Comparison of ENCODE assay signal across 9 cellular contexts in genomic region chr4:7073526-7074390, GRCh38. TPM values are rescaled to one million over a fixed set of nuclear protein-coding genes. Genes with fewer than 3 reads are reported as not detected.
DNase-seq lines count a peak whose midpoint lies in the region; ATAC-seq and TF ChIP-seq lines count a peak whose summit lies in the region.
"Had no signal": no experiment of that assay in that cellular context is flagged by ENCODE, and none has a peak within 500 bp of the region (broad histone marks: within the 10 kb centered on the region; RNA-seq: fewer than 3 reads in every experiment).

No MANE protein-coding gene starts in this region.

- H3K4me3 Mint-ChIP-seq in endothelial cell (ENCODE audit: unreplicated experiment): no peak overlapping the region
- H3K4me3 Mint-ChIP-seq: activated naive CD8-positive, alpha-beta T cell had no signal

- ATAC-seq in GM21423 (IDR thresholded peaks at IDR 0.05; ENCODE audit: unreplicated experiment) (no peak), HG03565 (IDR thresholded peaks at IDR 0.05; ENCODE audit: unreplicated experiment) (no peak)

- no peaks in the 10 kb centered on the region for H3K36me3 Mint-ChIP-seq in endothelial cell (ENCODE audit: low read depth, unreplicated experiment)
- H3K36me3 Mint-ChIP-seq: activated naive CD8-positive, alpha-beta T cell had no signal

- no peak overlapping the region for H3K27ac Mint-ChIP-seq in endothelial cell (ENCODE audit: unreplicated experiment)
- H3K27ac Mint-ChIP-seq: activated naive CD8-positive, alpha-beta T cell had no signal

- peaks cover 1% of the 10 kb centered on the region for H3K4me1 Mint-ChIP-seq in endothelial cell (ENCODE audit: unreplicated experiment)

- H3K9me3 Mint-ChIP-seq in endothelial cell (ENCODE audit: unreplicated experiment): no peaks in the 10 kb centered on the region

- TF ChIP-seq CTCF in endothelial cell (IDR thresholded peaks at IDR 0.05; ENCODE audit: unreplicated experiment): no peak

- DNase-seq in COLO829 (ENCODE audit: low spot score) (peak; percentile 68), H4 (ENCODE audit: low spot score) (peak; percentile 69), NCI-H82 treated with DMSO at 0.1 percent for 48 hours (lab: John Stamatoyannopoulos, UW; ENCODE audit: unreplicated experiment) (peak; percentile 60), endothelial cell (ENCODE audit: low spot score) (peak; percentile 51), superior temporal gyrus (ENCODE audit: extremely low spot score) (peak; percentile 73)
- DNase-seq in activated effector memory CD4-positive, alpha-beta T cell treated with anti-CD3 and anti-CD28 coated beads, Interleukin-2, amount 50 U/mL, for 16 hours: no peak

- H3K27me3 Mint-ChIP-seq in endothelial cell (ENCODE audit: unreplicated experiment): peaks cover 3% of the 10 kb centered on the region
- H3K27me3 Mint-ChIP-seq: activated naive CD8-positive, alpha-beta T cell had no signal

RNA-seq across cellular contexts. Expression of gene GRPEL1, which starts 5.9 kb away (rescaled TPM):
- total RNA-seq in H4 (2014; rRNA removed; shearing (Covaris generic)): 74.3 and 75.4 TPM in 2 replicates
- total RNA-seq in endothelial cell (ENCODE audit: unreplicated experiment): 20.3 TPM

RNA-seq across cellular contexts. Expression of gene TADA2B, which starts 30.6 kb away (rescaled TPM):
- 5.8 and 6.9 TPM in 2 replicates for total RNA-seq in H4 (2014; rRNA removed; shearing (Covaris generic))
- 20.2 TPM for total RNA-seq in endothelial cell (ENCODE audit: unreplicated experiment)
